ENCODE assay signal across 27 cellular contexts in the genomic region with DNA sequence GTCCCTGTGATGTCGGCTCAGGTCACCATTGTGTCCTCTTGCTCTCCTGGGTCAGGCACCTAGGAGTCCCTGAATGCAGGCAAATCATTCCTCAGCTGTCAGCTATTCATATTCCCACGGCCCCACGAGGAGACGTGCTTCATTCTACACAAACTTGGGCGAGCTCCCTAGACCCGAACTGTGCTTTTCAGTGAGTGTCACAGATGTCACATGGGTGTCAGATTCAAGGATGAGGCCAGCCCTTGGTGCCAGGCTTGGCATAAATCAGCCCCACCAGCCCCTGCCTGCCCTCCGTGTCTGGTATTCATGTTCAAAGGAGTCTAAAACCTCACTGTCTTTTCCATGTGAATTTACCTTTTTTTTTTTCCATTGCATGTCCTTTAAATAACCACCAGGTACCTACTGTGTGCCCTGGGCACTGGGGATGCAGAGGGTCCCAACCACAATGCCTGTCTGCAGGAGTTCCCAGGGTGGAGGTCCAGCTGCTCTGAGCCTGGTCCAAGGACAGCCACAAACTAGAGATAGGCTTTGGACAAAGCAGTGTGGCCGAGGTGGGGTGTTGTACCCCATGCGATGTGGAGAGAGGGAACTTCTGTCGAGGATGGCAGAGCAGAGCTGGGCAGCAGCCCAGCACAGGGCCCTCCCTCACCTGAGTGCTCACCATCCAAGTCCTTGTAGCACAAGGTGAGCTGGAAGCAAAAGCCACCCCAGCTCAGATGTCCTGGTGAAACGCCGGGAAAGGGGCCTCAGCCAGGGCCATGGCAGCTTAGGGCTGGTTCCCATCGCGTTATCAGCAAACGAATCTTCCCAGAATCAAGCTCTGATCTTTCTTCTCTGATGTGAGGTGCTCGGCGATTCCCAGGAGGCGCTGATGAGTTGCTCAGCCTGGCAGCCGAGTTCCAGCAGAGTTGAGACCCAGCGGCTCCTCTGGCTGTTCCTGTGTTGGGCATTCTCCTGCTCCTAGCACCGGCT.
DNase-seq lines count a peak whose midpoint lies in the region; ATAC-seq and TF ChIP-seq lines count a peak whose summit lies in the region.
"Had no signal": no experiment of that assay in that cellular context is flagged by ENCODE, and none has a peak within 500 bp of the region (broad histone marks: within the 10 kb centered on the region; RNA-seq: fewer than 3 reads in every experiment).

No MANE protein-coding gene starts in this region.

- no peak overlapping the region for H2AFZ ChIP-seq in osteoblast (ENCODE audit: low read length)
- H2AFZ ChIP-seq: PC-9 had no signal

- no peak overlapping the region for H3K4me3 ChIP-seq in right atrium auricular region
- H3K4me3 ChIP-seq in coronary artery, result no peak overlapping the region
- H3K4me3 ChIP-seq in osteoblast (ENCODE audit: insufficient read depth, low read length), result no peak overlapping the region
- no peak overlapping the region for H3K4me3 ChIP-seq in upper lobe of right lung
- H3K4me3 ChIP-seq: MG63, PC-9 had no signal

- H3K36me3 ChIP-seq in right atrium auricular region (no peaks in the 10 kb centered on the region), osteoblast (ENCODE audit: insufficient read depth, low read length) (no peaks in the 10 kb centered on the region), upper lobe of right lung (no peaks in the 10 kb centered on the region)
- H3K36me3 ChIP-seq: BE2C, MG63 had no signal

- H3K4me1 ChIP-seq in right atrium auricular region (no peaks in the 10 kb centered on the region), osteoblast (ENCODE audit: insufficient read depth, low read length) (no peaks in the 10 kb centered on the region), upper lobe of right lung (no peaks in the 10 kb centered on the region)
- H3K4me1 ChIP-seq: BE2C had no signal

- peak; percentile 39 for DNase-seq in cardiac septum (ENCODE audit: low spot score)
- DNase-seq in right atrium auricular region (ENCODE audit: low spot score), result no peak
- peak; percentile 38 for DNase-seq in coronary artery (ENCODE audit: low spot score)
- DNase-seq in osteoblast (ENCODE audit: insufficient read length, low spot score, missing footprints), result peak; percentile 58
- DNase-seq in upper lobe of right lung, result peak; percentile 48
- no peak for DNase-seq in caudate nucleus (lab: John Stamatoyannopoulos, UW)
- no peak for DNase-seq in activated CD4-positive, CD25-positive, alpha-beta regulatory T cell treated with anti-CD3 and anti-CD28 coated beads, Interleukin-2, amount 50 U/mL, for 72 hours
- no peak for DNase-seq in NCI-H345 (lab: John Stamatoyannopoulos, UW)
- DNase-seq: 8988T; ACHN; BE2C; Calu3; DMS79 treated with DMSO at 0.1 percent for 48 hours; IMR-90; KG1; MG63; NCI-H1105 treated with DMSO at 0.1 percent for 48 hours; NCI-H146; NCI-H1930; NCI-H2107; NCI-H446; NCI-H524 treated with DMSO at 0.1 percent for 48 hours; NCI-H774; NK-92 treated with Interleukin-12 subunit alpha and Interleukin-12 subunit beta, amount 100 ng/mL, for 24 hours; PC-9; RPMI8226; SHP77 had no signal

- no peaks in the 10 kb centered on the region for H3K79me2 ChIP-seq in osteoblast (ENCODE audit: insufficient read depth, low read length)

- ATAC-seq in upper lobe of right lung, result no peak

- no peak for TF ChIP-seq CTCF in right atrium auricular region (IDR thresholded peaks at IDR 0.05)
- no peak for TF ChIP-seq CTCF in coronary artery (IDR thresholded peaks at IDR 0.05)
- TF ChIP-seq CTCF in osteoblast (IDR thresholded peaks at IDR 0.05; ENCODE audit: extremely low read depth, low read depth, low read length), result no peak
- no peak for TF ChIP-seq CTCF in upper lobe of right lung (IDR thresholded peaks at IDR 0.05)

- H3K27me3 ChIP-seq in right atrium auricular region (no peaks in the 10 kb centered on the region), osteoblast (ENCODE audit: insufficient read depth, low read length) (no peaks in the 10 kb centered on the region), upper lobe of right lung (no peaks in the 10 kb centered on the region)
- H3K27me3 ChIP-seq: BE2C, MG63 had no signal

- no peak overlapping the region for H3K4me2 ChIP-seq in osteoblast (ENCODE audit: insufficient read depth, low read length)
- H3K4me2 ChIP-seq: PC-9 had no signal

- intact Hi-C loops in cardiac septum (cut with DNase I) (no loop called here), upper lobe of right lung (cut with DNase I) (no loop called here)

- H3K9me3 ChIP-seq in right atrium auricular region, result peaks cover 18 to 24% of the 10 kb centered on the region in 2 donors
- peaks cover 3% of the 10 kb centered on the region for H3K9me3 ChIP-seq in osteoblast (ENCODE audit: low read depth, low read length)
- H3K9me3 ChIP-seq in upper lobe of right lung, result peaks cover 13% of the 10 kb centered on the region
- H3K9me3 ChIP-seq: BE2C, MG63 had no signal

- no peaks in the 10 kb centered on the region for H4K20me1 ChIP-seq in osteoblast (ENCODE audit: insufficient read depth, low read length)

- H3K27ac ChIP-seq in right atrium auricular region (no peak overlapping the region), coronary artery (no peak overlapping the region), osteoblast (ENCODE audit: low read depth, low read length) (no peak overlapping the region), upper lobe of right lung (no peak overlapping the region), caudate nucleus (ENCODE audit: low read depth, low read length) (no peak overlapping the region)
- H3K27ac ChIP-seq: PC-9 had no signal

Comparison
In these comparisons a context has a peak if more than half of its experiments do, and no peak if none do; other contexts are left out.
1. DNase-seq: peak in cardiac septum (single experiment), coronary artery (single experiment), osteoblast (single experiment) and upper lobe of right lung (single experiment); none in right atrium auricular region (single experiment), caudate nucleus (0 of 61), activated CD4-positive, CD25-positive, alpha-beta regulatory T cell treated with anti-CD3 and anti-CD28 coated beads, Interleukin-2, amount 50 U/mL, for 72 hours (single experiment) and NCI-H345 (single experiment).